37 cellular contexts compared by ENCODE assay signal in genomic region chr15:93143186-93143585, GRCh38.
"Had no signal": no experiment of that assay in that cellular context is flagged by ENCODE, and none has a peak within 500 bp of the region (broad histone marks: within the 10 kb centered on the region; RNA-seq: fewer than 3 reads in every experiment).

No MANE protein-coding gene starts in this region.

- ATAC-seq: activated CD4-positive, alpha-beta T cell treated with anti-CD3 and anti-CD28 coated beads for 36 hours; activated CD4-positive, CD25-positive, alpha-beta regulatory T cell treated with anti-CD3 and anti-CD28 coated beads, Interleukin-2, amount 50 U/mL, for 24 hours; activated CD8-positive, alpha-beta T cell treated with anti-CD3 and anti-CD28 coated beads for 36 hours; activated naive CD8-positive, alpha-beta T cell treated with anti-CD3 and anti-CD28 coated beads, Interleukin-2, amount 50 U/mL, for 24 hours; activated T-cell treated with anti-CD3 and anti-CD28 coated beads, Interleukin-2, amount 50 U/mL, for 4 hours; activated T-cell treated with anti-CD3 and anti-CD28 coated beads, Interleukin-2, amount 50 U/mL, for 72 hours; activated T-helper 17 cell treated with anti-CD3 and anti-CD28 coated beads, Interleukin-2, amount 50 U/mL, for 72 hours; T-cell; WTC11 had no signal

- H3K4me3 Mint-ChIP-seq: activated CD4-positive, alpha-beta memory T cell treated with anti-CD3 and anti-CD28 coated beads for 36 hours; activated CD4-positive, alpha-beta T cell treated with anti-CD3 and anti-CD28 coated beads for 36 hours; activated CD4-positive, alpha-beta T cell treated with anti-CD3 and anti-CD28 coated beads, Interleukin-2, amount 10 ng/mL, durations not matched to agents 24 days and 14 days; activated CD8-positive, alpha-beta T cell treated with anti-CD3 and anti-CD28 coated beads for 36 hours; activated naive CD4-positive, alpha-beta T cell treated with anti-CD3 and anti-CD28 coated beads, Interleukin-2, amount 10 ng/mL, durations not matched to agents 7 days and 5 days; activated naive CD4-positive, alpha-beta T cell treated with anti-CD3 and anti-CD28 coated beads, Interleukin-2, amount 50 U/mL, for 24 hours; activated naive CD8-positive, alpha-beta T cell; activated naive CD8-positive, alpha-beta T cell treated with anti-CD3 and anti-CD28 coated beads, Interleukin-2, amount 10 ng/mL, durations not matched to agents 7 days and 5 days; activated naive CD8-positive, alpha-beta T cell treated with anti-CD3 and anti-CD28 coated beads, Interleukin-2, amount 50 U/mL, for 24 hours; activated T-cell treated with anti-CD3 and anti-CD28 coated beads, Interleukin-2, amount 50 U/mL, for 4 hours; activated T-cell treated with anti-CD3 and anti-CD28 coated beads, Interleukin-2, amount 50 U/mL, for 72 hours; activated T-helper 1 cell treated with anti-CD3 and anti-CD28 coated beads, Interleukin-12 subunit alpha, Interleukin-12 subunit beta, Interleukin-2, Interleukin-4 antibody, amounts not matched to agents 30 ng/mL and 10 ng/mL and 1 ng/mL, durations not matched to agents 14 hours and 24 hours and 36 hours; activated T-helper 17 cell treated with anti-CD3 and anti-CD28 coated beads, Interleukin-2, amount 50 U/mL, for 72 hours; brain; T-cell; T-helper 2 cell treated with Interferon-gamma antibody and Interleukin-4, amounts not matched to agents 5 μg/mL and 100 μg/mL, for 36 hours; WTC11 had no signal

- H3K36me3 Mint-ChIP-seq: activated CD4-positive, alpha-beta memory T cell treated with anti-CD3 and anti-CD28 coated beads for 36 hours; activated naive CD4-positive, alpha-beta T cell treated with anti-CD3 and anti-CD28 coated beads, Interleukin-2, amount 10 ng/mL, durations not matched to agents 7 days and 5 days; activated naive CD4-positive, alpha-beta T cell treated with anti-CD3 and anti-CD28 coated beads, Interleukin-2, amount 50 U/mL, for 24 hours; activated naive CD8-positive, alpha-beta T cell; activated naive CD8-positive, alpha-beta T cell treated with anti-CD3 and anti-CD28 coated beads, Interleukin-2, amount 10 ng/mL, durations not matched to agents 7 days and 5 days; brain; T-cell; WTC11 had no signal

- H3K27me3 ChIP-seq: ascending aorta had no signal

- H3K4me1 ChIP-seq: ascending aorta had no signal

- H3K9me3 Mint-ChIP-seq: activated CD4-positive, alpha-beta memory T cell treated with anti-CD3 and anti-CD28 coated beads for 36 hours; activated CD8-positive, alpha-beta T cell treated with anti-CD3 and anti-CD28 coated beads for 36 hours; activated naive CD4-positive, alpha-beta T cell treated with anti-CD3 and anti-CD28 coated beads, Interleukin-2, amount 10 ng/mL, durations not matched to agents 7 days and 5 days; activated naive CD4-positive, alpha-beta T cell treated with anti-CD3 and anti-CD28 coated beads, Interleukin-2, amount 50 U/mL, for 24 hours; activated naive CD8-positive, alpha-beta T cell treated with anti-CD3 and anti-CD28 coated beads, Interleukin-2, amount 10 ng/mL, durations not matched to agents 7 days and 5 days; activated naive CD8-positive, alpha-beta T cell treated with anti-CD3 and anti-CD28 coated beads, Interleukin-2, amount 50 U/mL, for 24 hours; activated T-cell treated with anti-CD3 and anti-CD28 coated beads, Interleukin-2, amount 50 U/mL, for 4 hours; activated T-cell treated with anti-CD3 and anti-CD28 coated beads, Interleukin-2, amount 50 U/mL, for 72 hours; activated T-helper 1 cell treated with anti-CD3 and anti-CD28 coated beads, Interleukin-12 subunit alpha, Interleukin-12 subunit beta, Interleukin-2, Interleukin-4 antibody, amounts not matched to agents 30 ng/mL and 10 ng/mL and 1 ng/mL, durations not matched to agents 14 hours and 24 hours and 36 hours; activated T-helper 17 cell treated with anti-CD3 and anti-CD28 coated beads, Interleukin-2, amount 50 U/mL, for 72 hours; T-cell; T-helper 2 cell treated with Interferon-gamma antibody and Interleukin-4, amounts not matched to agents 5 μg/mL and 100 μg/mL, for 36 hours had no signal

- H3K27ac ChIP-seq: ascending aorta, cardiac muscle cell, WERI-Rb-1 had no signal

- H3K27ac Mint-ChIP-seq: activated CD4-positive, alpha-beta memory T cell treated with anti-CD3 and anti-CD28 coated beads for 36 hours; activated CD4-positive, alpha-beta T cell treated with anti-CD3 and anti-CD28 coated beads for 36 hours; activated CD4-positive, alpha-beta T cell treated with anti-CD3 and anti-CD28 coated beads, Interleukin-2, amount 10 ng/mL, durations not matched to agents 24 days and 14 days; activated CD8-positive, alpha-beta T cell treated with anti-CD3 and anti-CD28 coated beads for 36 hours; activated naive CD4-positive, alpha-beta T cell treated with anti-CD3 and anti-CD28 coated beads, Interleukin-2, amount 10 ng/mL, durations not matched to agents 7 days and 5 days; activated naive CD8-positive, alpha-beta T cell; activated naive CD8-positive, alpha-beta T cell treated with anti-CD3 and anti-CD28 coated beads, Interleukin-2, amount 10 ng/mL, durations not matched to agents 7 days and 5 days; activated naive CD8-positive, alpha-beta T cell treated with anti-CD3 and anti-CD28 coated beads, Interleukin-2, amount 50 U/mL, for 24 hours; activated T-cell treated with anti-CD3 and anti-CD28 coated beads, Interleukin-2, amount 50 U/mL, for 72 hours; activated T-helper 1 cell treated with anti-CD3 and anti-CD28 coated beads, Interleukin-12 subunit alpha, Interleukin-12 subunit beta, Interleukin-2, Interleukin-4 antibody, amounts not matched to agents 30 ng/mL and 10 ng/mL and 1 ng/mL, durations not matched to agents 14 hours and 24 hours and 36 hours; activated T-helper 17 cell treated with anti-CD3 and anti-CD28 coated beads, Interleukin-2, amount 50 U/mL, for 72 hours; T-cell; T-helper 2 cell treated with Interferon-gamma antibody and Interleukin-4, amounts not matched to agents 5 μg/mL and 100 μg/mL, for 36 hours; WTC11 had no signal

- H3K4me1 Mint-ChIP-seq: WTC11 had no signal

- H3K27me3 Mint-ChIP-seq: activated CD4-positive, alpha-beta memory T cell treated with anti-CD3 and anti-CD28 coated beads for 36 hours; activated CD4-positive, alpha-beta T cell treated with anti-CD3 and anti-CD28 coated beads for 36 hours; activated CD8-positive, alpha-beta T cell treated with anti-CD3 and anti-CD28 coated beads for 36 hours; activated naive CD4-positive, alpha-beta T cell treated with anti-CD3 and anti-CD28 coated beads, Interleukin-2, amount 50 U/mL, for 24 hours; activated naive CD8-positive, alpha-beta T cell; activated naive CD8-positive, alpha-beta T cell treated with anti-CD3 and anti-CD28 coated beads, Interleukin-2, amount 50 U/mL, for 24 hours; activated T-helper 17 cell treated with anti-CD3 and anti-CD28 coated beads, Interleukin-2, amount 50 U/mL, for 72 hours had no signal

- DNase-seq: activated CD4-positive, alpha-beta memory T cell treated with anti-CD3 and anti-CD28 coated beads for 36 hours; activated CD4-positive, alpha-beta T cell treated with anti-CD3 and anti-CD28 coated beads for 1 hour; activated CD4-positive, alpha-beta T cell treated with anti-CD3 and anti-CD28 coated beads for 36 hours; activated CD4-positive, alpha-beta T cell treated with anti-CD3 and anti-CD28 coated beads, Interleukin-2, amount 10 ng/mL, durations not matched to agents 24 days and 14 days; activated CD4-positive, alpha-beta T cell treated with anti-CD3 and anti-CD28 coated beads, Interleukin-2, amount 50 U/mL, for 1 hour; activated CD4-positive, alpha-beta T cell treated with anti-CD3 and anti-CD28 coated beads, Interleukin-2, amount 50 U/mL, for 4 hours; activated CD4-positive, CD25-positive, alpha-beta regulatory T cell; activated CD8-positive, alpha-beta memory T cell treated with anti-CD3 and anti-CD28 coated beads, Interleukin-2, amount 50 U/mL, for 4 hours; activated CD8-positive, alpha-beta T cell treated with anti-CD3 and anti-CD28 coated beads for 36 hours; activated effector memory CD4-positive, alpha-beta T cell treated with anti-CD3 and anti-CD28 coated beads, Interleukin-2, amount 50 U/mL, for 16 hours; activated gamma-delta T cell treated with Interleukin-2 at 50 U/mL for 16 hours; activated naive CD4-positive, alpha-beta T cell treated with anti-CD3 and anti-CD28 coated beads, Interleukin-2, amount 10 ng/mL, durations not matched to agents 7 days and 5 days; activated naive CD4-positive, alpha-beta T cell treated with Interleukin-2 at 50 U/mL for 16 hours; activated naive CD8-positive, alpha-beta T cell treated with anti-CD3 and anti-CD28 coated beads, Interleukin-2, amount 10 ng/mL, durations not matched to agents 7 days and 5 days; activated naive CD8-positive, alpha-beta T cell treated with anti-CD3 and anti-CD28 coated beads, Interleukin-2, amount 50 U/mL, for 24 hours; activated T-cell treated with anti-CD3 and anti-CD28 coated beads for 4 hours; activated T-cell treated with anti-CD3 and anti-CD28 coated beads, Interleukin-2, amount 50 U/mL, for 1 hour; activated T-cell treated with anti-CD3 and anti-CD28 coated beads, Interleukin-2, amount 50 U/mL, for 4 hours; activated T-cell treated with anti-CD3 and anti-CD28 coated beads, Interleukin-2, amount 50 U/mL, for 72 hours; amygdala; anterior cingulate cortex; central memory CD4-positive, alpha-beta T cell; cerebellar nuclear complex; T-cell; T-helper 2 cell; T-helper 9 cell; WERI-Rb-1 had no signal

- H3K4me3 ChIP-seq: ascending aorta, cardiac muscle cell had no signal

- H3K9me3 ChIP-seq: ascending aorta had no signal

- H3K36me3 ChIP-seq: ascending aorta, cardiac muscle cell, WERI-Rb-1 had no signal
